ENCODE assay signal across 15 cellular contexts in the genomic region with DNA sequence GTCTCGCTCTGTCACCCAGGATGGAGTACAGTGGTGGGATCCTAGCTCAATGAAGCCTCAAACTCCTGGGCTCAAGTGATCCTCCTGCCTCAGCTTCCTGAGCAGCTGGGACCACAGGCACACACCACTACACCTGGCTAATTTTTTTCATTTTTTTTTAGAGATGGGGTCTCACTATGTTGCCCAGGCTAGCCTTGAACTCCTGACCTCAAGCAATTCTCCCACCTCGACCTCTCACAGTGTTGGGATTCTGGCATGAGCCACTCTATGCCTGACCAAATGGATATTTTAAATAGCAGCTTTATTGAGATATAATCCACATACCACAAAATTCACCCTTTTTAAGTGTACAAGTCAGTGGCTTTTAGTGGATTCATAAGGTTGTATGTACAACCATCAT. TPM values are rescaled to one million over a fixed set of nuclear protein-coding genes. Genes with fewer than 3 reads are reported as not detected.
A peak's percentile ranks its signal among the peaks of the same experiment; 100 is the strongest.
DNase-seq lines count a peak whose midpoint lies in the region; ATAC-seq and TF ChIP-seq lines count a peak whose summit lies in the region.
"Had no signal": no experiment of that assay in that cellular context is flagged by ENCODE, and none has a peak within 500 bp of the region (broad histone marks: within the 10 kb centered on the region; RNA-seq: fewer than 3 reads in every experiment).

No MANE protein-coding gene starts in this region.

- intact Hi-C loops in naive thymus-derived CD4-positive, alpha-beta T cell (cut with micrococcal nuclease), result loop anchor here in 1 of 2 donors (5.0 kb wide), 1 partner anchor 35 kb away; no protein-coding TSS in a partner anchor
- intact Hi-C loops in ovary (cut with DNase I), result no loop called here

- peak overlapping the region; percentile 64 for H3K27ac Mint-ChIP-seq in activated naive CD8-positive, alpha-beta T cell
- H3K27ac Mint-ChIP-seq in activated naive CD8-positive, alpha-beta T cell treated with anti-CD3 and anti-CD28 coated beads for 36 hours, result no peak overlapping the region
- peak overlapping the region; percentile 87 for H3K27ac Mint-ChIP-seq in T-helper 17 cell
- peak overlapping the region in 8 of 9 donors; percentile 2 to 63 (median 12) for H3K27ac Mint-ChIP-seq in naive thymus-derived CD4-positive, alpha-beta T cell

- CTCF ChIA-PET in naive thymus-derived CD4-positive, alpha-beta T cell (lab: Charles Lee), result interaction anchor here (1.4 kb wide), 1 partner anchor 36 kb away, joined by 3 read pairs; no protein-coding TSS in a partner anchor

- WGBS in ovary, 3 donors, result 64 to 85% (median 79%) methylated on average over 2 of the region's 2 CpGs

- H3K27me3 Mint-ChIP-seq in activated naive CD8-positive, alpha-beta T cell, result no peaks in the 10 kb centered on the region
- no peaks in the 10 kb centered on the region for H3K27me3 Mint-ChIP-seq in activated naive CD8-positive, alpha-beta T cell treated with anti-CD3 and anti-CD28 coated beads for 36 hours
- H3K27me3 Mint-ChIP-seq in T-helper 17 cell, result no peaks in the 10 kb centered on the region
- no peaks in the 10 kb centered on the region for H3K27me3 Mint-ChIP-seq in naive thymus-derived CD4-positive, alpha-beta T cell

- no peak overlapping the region for H3K27ac ChIP-seq in naive thymus-derived CD4-positive, alpha-beta T cell (ENCODE audit: low read depth, low read length)
- no peak overlapping the region for H3K27ac ChIP-seq in ovary
- H3K27ac ChIP-seq: A549 had no signal

- DNase-seq in activated naive CD8-positive, alpha-beta T cell treated with anti-CD3 and anti-CD28 coated beads for 36 hours, result no peak
- no peak for DNase-seq in T-helper 17 cell
- no peak for DNase-seq in naive thymus-derived CD4-positive, alpha-beta T cell
- no peak for DNase-seq in hepatic stellate cell (ENCODE audit: low spot score)
- DNase-seq in AG08395 (ENCODE audit: low spot score), result no peak
- DNase-seq in ovary, result no peak
- DNase-seq: GOT3, Karpas-422, NCI-H187 treated with DMSO at 0.1 percent for 48 hours, NCI-H2171, NCI-H446 treated with DMSO at 0.1 percent for 48 hours, NCI-H748 treated with DMSO at 0.1 percent for 48 hours, PC-3 had no signal

- no peak overlapping the region for H3K4me3 ChIP-seq in naive thymus-derived CD4-positive, alpha-beta T cell (ENCODE audit: low read length)
- H3K4me3 ChIP-seq in ovary, result no peak overlapping the region
- H3K4me3 ChIP-seq: A549 had no signal

- H3K4me3 Mint-ChIP-seq in activated naive CD8-positive, alpha-beta T cell, result peak overlapping the region; percentile 14
- no peak overlapping the region for H3K4me3 Mint-ChIP-seq in activated naive CD8-positive, alpha-beta T cell treated with anti-CD3 and anti-CD28 coated beads for 36 hours
- H3K4me3 Mint-ChIP-seq in T-helper 17 cell, result peak overlapping the region; percentile 59
- H3K4me3 Mint-ChIP-seq in naive thymus-derived CD4-positive, alpha-beta T cell, result peak overlapping the region in 8 of 10 donors; percentile 1 to 53 (median 28)

- TF ChIP-seq CTCF in ovary (IDR thresholded peaks at IDR 0.05), result no peak

- H3K4me1 ChIP-seq in naive thymus-derived CD4-positive, alpha-beta T cell (ENCODE audit: control insufficient read depth in 2 of 2, insufficient read depth in 2 of 2, low read length in 2 of 2), result peaks cover 32 to 63% of the 10 kb centered on the region in 2 donors
- peaks cover 6% of the 10 kb centered on the region for H3K4me1 ChIP-seq in ovary (ENCODE audit: insufficient read depth)

- H3K9me3 Mint-ChIP-seq in activated naive CD8-positive, alpha-beta T cell (ENCODE audit: low read depth), result no peaks in the 10 kb centered on the region
- H3K9me3 Mint-ChIP-seq in activated naive CD8-positive, alpha-beta T cell treated with anti-CD3 and anti-CD28 coated beads for 36 hours, result no peaks in the 10 kb centered on the region
- H3K9me3 Mint-ChIP-seq in naive thymus-derived CD4-positive, alpha-beta T cell, result no peaks in the 10 kb centered on the region

- no peak for ATAC-seq in T-helper 17 cell
- ATAC-seq in naive thymus-derived CD4-positive, alpha-beta T cell, result no peak
- ATAC-seq: A549, PC-3 had no signal

- peaks cover 0 to 19% (median 13%) of the 10 kb centered on the region in 3 experiments for H3K36me3 ChIP-seq in naive thymus-derived CD4-positive, alpha-beta T cell (ENCODE audit: control insufficient read depth in 2 of 3, insufficient read depth in 3 of 3, low read length in 3 of 3)
- no peaks in the 10 kb centered on the region for H3K36me3 ChIP-seq in ovary

- POLR2A ChIA-PET in naive thymus-derived CD4-positive, alpha-beta T cell (lab: Charles Lee), result interaction anchor here (1.3 to 2.7 kb wide), 2 partner anchors 9 to 11 kb away, joined by 3 to 16 read pairs; a partner anchor contains a TSS

- no peaks in the 10 kb centered on the region for H3K9me3 ChIP-seq in T-helper 17 cell (ENCODE audit: control insufficient read depth, low read length, poor library complexity, severe bottlenecking)
- H3K9me3 ChIP-seq in naive thymus-derived CD4-positive, alpha-beta T cell (ENCODE audit: control insufficient read depth in 2 of 3, low read length in 3 of 3), result no peaks in the 10 kb centered on the region
- H3K9me3 ChIP-seq in ovary, result no peaks in the 10 kb centered on the region
- H3K9me3 ChIP-seq: A549 had no signal

- no peaks in the 10 kb centered on the region for H3K27me3 ChIP-seq in naive thymus-derived CD4-positive, alpha-beta T cell (ENCODE audit: control insufficient read depth in 2 of 2, insufficient read depth in 2 of 2, low read length in 2 of 2)
- no peaks in the 10 kb centered on the region for H3K27me3 ChIP-seq in ovary

- no peak for TF ChIP-seq POLR2A in ovary (IDR thresholded peaks at IDR 0.05)

- H3K36me3 Mint-ChIP-seq in activated naive CD8-positive, alpha-beta T cell, result peaks cover 8% of the 10 kb centered on the region
- peaks cover 30% of the 10 kb centered on the region for H3K36me3 Mint-ChIP-seq in activated naive CD8-positive, alpha-beta T cell treated with anti-CD3 and anti-CD28 coated beads for 36 hours
- no peaks in the 10 kb centered on the region for H3K36me3 Mint-ChIP-seq in T-helper 17 cell (ENCODE audit: low read depth)
- peaks cover 0 to 13% (median 3%) of the 10 kb centered on the region in 5 donors for H3K36me3 Mint-ChIP-seq in naive thymus-derived CD4-positive, alpha-beta T cell

- no peak for TF ChIP-seq EP300 in ovary (IDR thresholded peaks at IDR 0.05)

- peaks cover 76% of the 10 kb centered on the region for H3K4me1 Mint-ChIP-seq in activated naive CD8-positive, alpha-beta T cell (ENCODE audit: low read depth)
- peaks cover 55% of the 10 kb centered on the region for H3K4me1 Mint-ChIP-seq in activated naive CD8-positive, alpha-beta T cell treated with anti-CD3 and anti-CD28 coated beads for 36 hours
- peaks cover 50% of the 10 kb centered on the region for H3K4me1 Mint-ChIP-seq in T-helper 17 cell
- peaks cover 50 to 91% (median 82%) of the 10 kb centered on the region in 7 donors for H3K4me1 Mint-ChIP-seq in naive thymus-derived CD4-positive, alpha-beta T cell

RNA-seq across cellular contexts. Expression of a gene that starts 11.1 kb away (rescaled TPM):
- total RNA-seq in activated naive CD8-positive, alpha-beta T cell treated with anti-CD3 and anti-CD28 coated beads for 36 hours, result 10 to 100 TPM; 38.7 to 39.4 TPM
- 100 to 1,000 TPM; 180 to 185 TPM for total RNA-seq in T-helper 17 cell
- total RNA-seq in naive thymus-derived CD4-positive, alpha-beta T cell, result 100 to 1,000 TPM in 4 of 5 experiments, 10 to 100 TPM in 1; 88.9 to 159 (median 114) TPM
- polyA plus RNA-seq in naive thymus-derived CD4-positive, alpha-beta T cell, result 10 to 100 TPM; 45.2 to 52.6 TPM
- 10 to 100 TPM; 28.1 to 62.5 (median 45.3) TPM for total RNA-seq in ovary
- polyA plus RNA-seq in ovary, result 10 to 100 TPM; 20.3 to 45.7 TPM

RNA-seq across cellular contexts. Expression of a gene that starts 44.7 kb away (rescaled TPM):
- 10 to 100 TPM; 60.7 to 64.7 TPM for total RNA-seq in activated naive CD8-positive, alpha-beta T cell treated with anti-CD3 and anti-CD28 coated beads for 36 hours
- total RNA-seq in T-helper 17 cell (10 to 100 TPM; 48.3 to 48.5 TPM), ovary (10 to 100 TPM; 17.6 to 26.9 (median 21.0) TPM)
- 10 to 100 TPM; 49.0 to 65.7 (median 54.3) TPM for total RNA-seq in naive thymus-derived CD4-positive, alpha-beta T cell
- polyA plus RNA-seq in naive thymus-derived CD4-positive, alpha-beta T cell, result 10 to 100 TPM; 60.4 to 64.0 TPM
- 10 to 100 TPM; 11.5 to 55.1 TPM for polyA plus RNA-seq in ovary
